Comparison of ENCODE assay signal across 8 cellular contexts in genomic region chr10:91551856-91552255, GRCh38.
A peak's percentile ranks its signal among the peaks of the same experiment; 100 is the strongest.
DNase-seq lines count a peak whose midpoint lies in the region; ATAC-seq and TF ChIP-seq lines count a peak whose summit lies in the region.

No MANE protein-coding gene starts in this region.

- no peaks in the 10 kb centered on the region for H3K36me3 Mint-ChIP-seq in stimulated activated naive B cell treated with anti-CD40 and anti-IgM and Interleukin-4, amounts not matched to agents 10 μg/mL and 1 μg/mL and 100 μg/mL, for 72 hours

- H3K9ac ChIP-seq in trophoblast cell (ENCODE audit: low read length) = no peak overlapping the region

- H3K4me3 ChIP-seq in DOHH2 (ENCODE audit: low read length) (no peak overlapping the region), trophoblast cell (ENCODE audit: low read depth, low read length) (no peak overlapping the region)

- H3K79me2 ChIP-seq in DOHH2 (ENCODE audit: control insufficient read depth, low read length) = no peaks in the 10 kb centered on the region
- H3K79me2 ChIP-seq in trophoblast cell (ENCODE audit: control insufficient read depth, insufficient read depth, low read length, poor library complexity) = no peaks in the 10 kb centered on the region

- no peaks in the 10 kb centered on the region for H4K20me1 ChIP-seq in DOHH2 (ENCODE audit: control insufficient read depth, insufficient read depth, low read depth, low read length)

- H3K79me1 ChIP-seq in trophoblast cell (ENCODE audit: low read length) = no peaks in the 10 kb centered on the region

- peak; percentile 57 to 66 for ATAC-seq in stimulated activated naive B cell treated with anti-CD40 and anti-IgM and Interleukin-4, amounts not matched to agents 10 μg/mL and 1 μg/mL and 100 μg/mL, for 72 hours (replicated peaks)
- ATAC-seq in GM19395 (IDR thresholded peaks at IDR 0.05; ENCODE audit: unreplicated experiment) = no peak

- peaks cover 16 to 22% of the 10 kb centered on the region in 2 donors for H3K27me3 Mint-ChIP-seq in stimulated activated naive B cell treated with anti-CD40 and anti-IgM and Interleukin-4, amounts not matched to agents 10 μg/mL and 1 μg/mL and 100 μg/mL, for 72 hours

- no peak overlapping the region for H2AK5ac ChIP-seq in trophoblast cell (ENCODE audit: low read length)

- no peaks in the 10 kb centered on the region for H3K9me3 ChIP-seq in DOHH2 (ENCODE audit: control insufficient read depth, insufficient read depth, low read length)
- no peaks in the 10 kb centered on the region for H3K9me3 ChIP-seq in trophoblast cell (ENCODE audit: insufficient read depth, low read depth, low read length)

- H2AFZ ChIP-seq in trophoblast cell (ENCODE audit: insufficient read depth, low read length, poor library complexity) = no peak overlapping the region

- DNase-seq in HT1080 (ENCODE audit: low read depth) (peak; percentile 51), amygdala (lab: John Stamatoyannopoulos, UW) (peak in 37 of 56 donors; percentile 5 to 65 (median 28)), hippocampal formation (lab: John Stamatoyannopoulos, UW) (peak; percentile 31 to 55), dedifferentiated amniotic fluid mesenchymal stem cell (ENCODE audit: extremely low spot score) (no peak), trophoblast cell (no peak)
- no peak for DNase-seq in stimulated activated naive B cell treated with anti-CD40 and anti-IgM and Interleukin-4, amounts not matched to agents 10 μg/mL and 1 μg/mL and 100 μg/mL, for 72 hours

- H3K4me1 Mint-ChIP-seq in stimulated activated naive B cell treated with anti-CD40 and anti-IgM and Interleukin-4, amounts not matched to agents 10 μg/mL and 1 μg/mL and 100 μg/mL, for 72 hours = peaks cover 0 to 2% of the 10 kb centered on the region in 2 donors

- no peak overlapping the region for H3K18ac ChIP-seq in trophoblast cell (ENCODE audit: low read length)

- H2BK120ac ChIP-seq in trophoblast cell (ENCODE audit: insufficient read depth, low read length, poor library complexity) = no peak overlapping the region

- H4K91ac ChIP-seq in trophoblast cell (ENCODE audit: low read depth, low read length) = no peak overlapping the region

- H3K9me2 ChIP-seq in DOHH2 (replicated peaks; ENCODE audit: control insufficient read depth, low read length) = no peaks in the 10 kb centered on the region

- H2BK12ac ChIP-seq in trophoblast cell (ENCODE audit: low read length) = no peak overlapping the region

- WGBS in trophoblast cell (ENCODE audit: extremely low coverage, insufficient coverage, insufficient read length) = no CpG with 5 or more reads among the region's 8 CpGs

- H3K27me3 ChIP-seq in DOHH2 (ENCODE audit: control insufficient read depth, low read length) = no peaks in the 10 kb centered on the region
- H3K27me3 ChIP-seq in trophoblast cell (ENCODE audit: insufficient read depth, low read length) = no peaks in the 10 kb centered on the region

- H3K4ac ChIP-seq in trophoblast cell (ENCODE audit: low read depth, low read length) = no peak overlapping the region

- TF ChIP-seq CTCF in DOHH2 (IDR thresholded peaks at IDR 0.05; ENCODE audit: low read depth, low read length, poor library complexity, severe bottlenecking) = peak; percentile 46

- no peaks in the 10 kb centered on the region for H3K9me3 Mint-ChIP-seq in stimulated activated naive B cell treated with anti-CD40 and anti-IgM and Interleukin-4, amounts not matched to agents 10 μg/mL and 1 μg/mL and 100 μg/mL, for 72 hours

- H2BK5ac ChIP-seq in trophoblast cell (ENCODE audit: low read depth, low read length, poor library complexity) = no peak overlapping the region

- no peaks in the 10 kb centered on the region for H3F3A ChIP-seq in DOHH2 (ENCODE audit: control insufficient read depth, insufficient read depth)

- no peak overlapping the region for H3K14ac ChIP-seq in trophoblast cell (ENCODE audit: low read length)

- no peaks in the 10 kb centered on the region for H3K36me3 ChIP-seq in DOHH2 (ENCODE audit: control insufficient read depth, low read length)
- no peaks in the 10 kb centered on the region for H3K36me3 ChIP-seq in trophoblast cell (ENCODE audit: control insufficient read depth in 1 of 2, insufficient read depth in 2 of 2, low read length in 2 of 2)

- H3K4me1 ChIP-seq in DOHH2 (ENCODE audit: control insufficient read depth, low read length) = no peaks in the 10 kb centered on the region
- H3K4me1 ChIP-seq in trophoblast cell (ENCODE audit: control insufficient read depth in 1 of 2, insufficient read depth in 2 of 2, low read length in 2 of 2) = no peaks in the 10 kb centered on the region

- H4K12ac ChIP-seq in trophoblast cell (ENCODE audit: low read depth, low read length) = no peak overlapping the region

- H3K23ac ChIP-seq in trophoblast cell (ENCODE audit: low read length) = no peak overlapping the region

- H3K27ac Mint-ChIP-seq in stimulated activated naive B cell treated with anti-CD40 and anti-IgM and Interleukin-4, amounts not matched to agents 10 μg/mL and 1 μg/mL and 100 μg/mL, for 72 hours = no peak overlapping the region

- H4K8ac ChIP-seq in trophoblast cell (ENCODE audit: low read depth, low read length) = no peak overlapping the region

- H3K4me2 ChIP-seq in DOHH2 (ENCODE audit: low read length) (no peak overlapping the region), trophoblast cell (ENCODE audit: low read length) (no peak overlapping the region)

- H3K4me3 Mint-ChIP-seq in stimulated activated naive B cell treated with anti-CD40 and anti-IgM and Interleukin-4, amounts not matched to agents 10 μg/mL and 1 μg/mL and 100 μg/mL, for 72 hours = no peak overlapping the region

- no peak overlapping the region for H3K27ac ChIP-seq in DOHH2 (ENCODE audit: low read depth, low read length)
- no peak overlapping the region for H3K27ac ChIP-seq in trophoblast cell (ENCODE audit: low read depth, low read length)

Comparison
In these comparisons a context has a peak if more than half of its experiments do, and no peak if none do; other contexts are left out.
1. DNase-seq: peak in HT1080 (single experiment), amygdala (37 of 56) and hippocampal formation (2 of 2); none in stimulated activated naive B cell treated with anti-CD40 and anti-IgM and Interleukin-4, amounts not matched to agents 10 μg/mL and 1 μg/mL and 100 μg/mL, for 72 hours (single experiment), dedifferentiated amniotic fluid mesenchymal stem cell (single experiment) and trophoblast cell (0 of 2).